Comparison of ENCODE assay signal across 8 cellular contexts in genomic region chr5:119322948-119323629, GRCh38. TPM values are rescaled to one million over a fixed set of nuclear protein-coding genes. Genes with fewer than 3 reads are reported as not detected.
DNase-seq lines count a peak whose midpoint lies in the region; ATAC-seq and TF ChIP-seq lines count a peak whose summit lies in the region.

No MANE protein-coding gene starts in this region.

- H3K4me3 ChIP-seq in AG10803 (ENCODE audit: low read length) (no peak overlapping the region), esophagus squamous epithelium (no peak overlapping the region)

- WGBS in esophagus squamous epithelium, 2 donors = 43 to 54% methylated on average over 3 of the region's 3 CpGs

- H3K27me3 ChIP-seq in esophagus squamous epithelium = no peaks in the 10 kb centered on the region

- no peaks in the 10 kb centered on the region for H3K9me3 ChIP-seq in esophagus squamous epithelium

- TF ChIP-seq CTCF in AG10803 (conservative IDR thresholded peaks at IDR 0.05; ENCODE audit: low read length) (no peak), esophagus squamous epithelium (IDR thresholded peaks at IDR 0.05) (no peak)

- DNase-seq in AG10803 (ENCODE audit: low read depth) = peak; percentile 42
- peak; percentile 52 for DNase-seq in OCI-M1 (lab: John Stamatoyannopoulos, UW)
- no peak for DNase-seq in esophagus squamous epithelium (lab: John Stamatoyannopoulos, UW)
- no peak for DNase-seq in globus pallidus (ENCODE audit: low spot score)
- no peak for DNase-seq in NK-92 (lab: John Stamatoyannopoulos, UW; ENCODE audit: unreplicated experiment)

- ATAC-seq in GM21367 (IDR thresholded peaks at IDR 0.05; ENCODE audit: unreplicated experiment) (peak; percentile 46), HG03139 (IDR thresholded peaks at IDR 0.05; ENCODE audit: unreplicated experiment) (no peak), HG03135 (IDR thresholded peaks at IDR 0.05; ENCODE audit: unreplicated experiment) (no peak)

- peak overlapping the region; percentile 76 to 89 (median 84) for H3K27ac ChIP-seq in esophagus squamous epithelium

- H3K4me1 ChIP-seq in esophagus squamous epithelium = peaks cover 17 to 82% (median 27%) of the 10 kb centered on the region in 3 donors

- no peaks in the 10 kb centered on the region for H3K36me3 ChIP-seq in esophagus squamous epithelium

- intact Hi-C loops in esophagus squamous epithelium (cut with DNase I) = no loop called here

- no peak for TF ChIP-seq POLR2A in esophagus squamous epithelium (IDR thresholded peaks at IDR 0.05)

RNA-seq across cellular contexts. Expression of gene TNFAIP8, which starts 32.7 kb away (rescaled TPM):
- total RNA-seq in esophagus squamous epithelium = 10 to 100 TPM; 19.5 to 44.6 (median 34.9) TPM

Comparison
In these comparisons a context has a peak if more than half of its experiments do, and no peak if none do; other contexts are left out.
1. DNase-seq: peak in AG10803 (single experiment) and OCI-M1 (single experiment); none in esophagus squamous epithelium (single experiment), globus pallidus (single experiment) and NK-92 (single experiment).